18 cellular contexts compared by ENCODE assay signal in the genomic region with DNA sequence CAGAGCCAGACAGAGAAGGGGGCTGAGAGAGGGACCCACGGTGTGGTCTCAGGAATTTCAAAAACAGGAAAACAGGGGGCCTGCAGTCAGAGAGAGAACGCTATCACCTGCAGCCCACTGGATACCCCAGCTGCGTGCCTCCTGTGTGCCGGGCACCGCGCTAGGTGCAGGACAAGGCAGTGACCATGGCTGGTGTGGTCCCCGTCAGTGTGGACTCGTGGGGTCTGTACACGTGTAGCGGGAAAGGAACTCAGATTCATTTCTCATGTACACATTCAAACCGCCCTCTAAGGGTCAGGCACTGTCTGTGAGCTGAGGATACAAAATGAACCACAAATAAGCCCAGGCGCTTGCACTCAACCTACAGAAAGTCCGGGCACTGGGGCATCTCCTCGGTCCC. TPM values are rescaled to one million over a fixed set of nuclear protein-coding genes. Genes with fewer than 3 reads are reported as not detected.
"Had no signal": no experiment of that assay in that cellular context is flagged by ENCODE, and none has a peak within 500 bp of the region (broad histone marks: within the 10 kb centered on the region; RNA-seq: fewer than 3 reads in every experiment).

No MANE protein-coding gene starts in this region.

- ATAC-seq: activated CD8-positive, alpha-beta T cell treated with anti-CD3 and anti-CD28 coated beads, Interleukin-2, amount 10 ng/mL, durations not matched to agents 7 days and 5 days had no signal

- H3K27me3 ChIP-seq: brain microvascular endothelial cell, pancreas, thyroid gland, uterus had no signal

- H3K4me3 Mint-ChIP-seq: activated CD4-positive, alpha-beta T cell treated with anti-CD3 and anti-CD28 coated beads, Interleukin-2, amount 10 ng/mL, durations not matched to agents 24 days and 14 days; activated T-cell treated with anti-CD3 and anti-CD28 coated beads, Interleukin-2, amount 50 U/mL, for 24 hours had no signal

- H3K4me1 ChIP-seq: pancreas had no signal

- H3K27ac Mint-ChIP-seq: activated CD4-positive, alpha-beta T cell treated with anti-CD3 and anti-CD28 coated beads, Interleukin-2, amount 10 ng/mL, durations not matched to agents 24 days and 14 days; activated CD8-positive, alpha-beta T cell treated with anti-CD3 and anti-CD28 coated beads, Interleukin-2, amount 10 ng/mL, durations not matched to agents 7 days and 5 days; activated naive CD4-positive, alpha-beta T cell treated with anti-CD3 and anti-CD28 coated beads, Interleukin-2, amount 10 ng/mL, durations not matched to agents 7 days and 5 days; activated naive CD8-positive, alpha-beta T cell treated with anti-CD3 and anti-CD28 coated beads, Interleukin-2, amount 50 U/mL, for 24 hours; activated T-cell treated with anti-CD3 and anti-CD28 coated beads, Interleukin-2, amount 50 U/mL, for 24 hours; activated T-helper 2 cell treated with anti-CD3 and anti-CD28 coated beads, Interferon-gamma antibody, Interleukin-2, Interleukin-4, amounts not matched to agents 10 μg/mL and 5 μg/mL and 100 μg/mL, durations not matched to agents 14 hours and 24 hours and 36 hours had no signal

- H3K36me3 ChIP-seq: brain microvascular endothelial cell, pancreas, thyroid gland, uterus had no signal

- H3K36me3 Mint-ChIP-seq: activated naive CD4-positive, alpha-beta T cell treated with anti-CD3 and anti-CD28 coated beads, Interleukin-2, amount 10 ng/mL, durations not matched to agents 7 days and 5 days had no signal

- H3K4me3 ChIP-seq: pancreas, thyroid gland, uterus had no signal

- H3K9me3 ChIP-seq: pancreas, thyroid gland, uterus had no signal

- H3K27me3 Mint-ChIP-seq: activated CD4-positive, alpha-beta T cell treated with anti-CD3 and anti-CD28 coated beads, Interleukin-2, amount 10 ng/mL, durations not matched to agents 24 days and 14 days had no signal

- H3K9me3 Mint-ChIP-seq: activated CD4-positive, alpha-beta T cell treated with anti-CD3 and anti-CD28 coated beads, Interleukin-2, amount 10 ng/mL, durations not matched to agents 24 days and 14 days; activated naive CD4-positive, alpha-beta T cell treated with anti-CD3 and anti-CD28 coated beads, Interleukin-2, amount 10 ng/mL, durations not matched to agents 7 days and 5 days; activated naive CD8-positive, alpha-beta T cell treated with anti-CD3 and anti-CD28 coated beads, Interleukin-2, amount 50 U/mL, for 24 hours; activated T-helper 2 cell treated with anti-CD3 and anti-CD28 coated beads, Interferon-gamma antibody, Interleukin-2, Interleukin-4, amounts not matched to agents 10 μg/mL and 5 μg/mL and 100 μg/mL, durations not matched to agents 14 hours and 24 hours and 36 hours had no signal

- DNase-seq: activated CD4-positive, alpha-beta T cell treated with anti-CD3 and anti-CD28 coated beads, Interleukin-2, amount 10 ng/mL, durations not matched to agents 24 days and 14 days; activated CD8-positive, alpha-beta T cell treated with anti-CD3 and anti-CD28 coated beads, Interleukin-2, amount 10 ng/mL, durations not matched to agents 7 days and 5 days; activated naive CD4-positive, alpha-beta T cell treated with anti-CD3 and anti-CD28 coated beads, Interleukin-2, amount 10 ng/mL, durations not matched to agents 7 days and 5 days; activated naive CD8-positive, alpha-beta T cell treated with anti-CD3 and anti-CD28 coated beads, Interleukin-2, amount 50 U/mL, for 24 hours; activated T-cell treated with anti-CD3 and anti-CD28 coated beads, Interleukin-2, amount 50 U/mL, for 24 hours; brain microvascular endothelial cell; cortex of kidney; erythroblast; stimulated activated CD4-positive, alpha-beta T cell treated with anti-CD3 and anti-CD28 coated beads, Interleukin-2, amount 100 ng/mL, for 24 hours; stimulated activated naive CD4-positive, alpha-beta T cell treated with Interleukin-2 at 50 U/mL for 16 hours; T1000; thyroid gland; uterus had no signal

RNA-seq across cellular contexts. Expression of a gene that starts 20.9 kb away (rescaled TPM):
- total RNA-seq: activated CD4-positive, alpha-beta T cell treated with anti-CD3 and anti-CD28 coated beads, Interleukin-2, amount 10 ng/mL, durations not matched to agents 24 days and 14 days; left lobe of liver; lung microvascular endothelial cell; renal cortical epithelial cell had no signal
